10 cellular contexts compared by ENCODE assay signal in the genomic region with DNA sequence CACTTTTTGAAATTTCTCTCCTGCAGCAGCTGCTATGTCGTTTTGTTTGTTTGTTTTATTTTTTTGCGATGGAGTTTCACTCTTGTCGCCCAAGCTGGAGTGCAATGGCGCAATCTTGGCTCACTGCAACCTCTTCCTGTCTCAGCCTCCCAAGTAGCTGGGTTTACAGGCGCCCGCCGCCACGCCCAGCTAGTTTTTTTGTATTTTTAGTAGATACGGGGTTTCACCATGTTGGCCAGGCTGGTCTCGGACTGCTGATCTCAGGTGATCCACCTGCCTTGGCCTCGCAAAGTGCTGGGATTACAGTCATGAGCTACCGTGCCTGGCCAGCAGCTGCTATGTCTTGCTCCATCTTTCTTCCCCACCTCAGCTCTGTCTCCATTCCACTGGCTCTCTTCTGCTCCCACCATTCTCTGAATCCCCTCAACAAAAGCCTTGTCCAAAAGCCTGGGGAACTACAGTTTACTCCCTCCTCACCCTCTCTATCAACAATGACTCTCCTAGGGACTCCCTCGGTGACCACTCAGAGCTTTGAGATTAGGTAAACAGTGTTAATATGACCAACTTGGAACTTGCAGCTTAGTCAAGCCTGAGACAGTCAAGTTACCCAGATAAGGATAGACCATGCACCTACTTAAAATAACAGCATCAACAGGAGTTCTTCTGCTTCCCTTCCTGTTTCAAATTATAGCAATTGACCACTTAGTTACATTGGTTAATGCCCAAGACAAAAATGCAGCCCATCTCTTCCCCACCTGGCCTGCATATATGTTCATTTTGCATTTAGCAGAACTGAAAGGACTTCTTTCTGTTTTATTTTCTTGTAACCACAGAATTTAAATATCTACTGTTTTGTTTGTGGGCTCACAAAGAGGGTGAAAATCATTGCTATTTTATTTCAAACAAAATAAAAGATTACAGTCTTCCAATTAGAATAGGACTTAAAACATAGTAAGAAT.
DNase-seq lines count a peak whose midpoint lies in the region; ATAC-seq and TF ChIP-seq lines count a peak whose summit lies in the region.
"Had no signal": no experiment of that assay in that cellular context is flagged by ENCODE, and none has a peak within 500 bp of the region (broad histone marks: within the 10 kb centered on the region; RNA-seq: fewer than 3 reads in every experiment).

No MANE protein-coding gene starts in this region.

- H3K27me3 Mint-ChIP-seq in activated CD4-positive, alpha-beta T cell treated with anti-CD3 and anti-CD28 coated beads, Interleukin-2, amount 10 ng/mL, durations not matched to agents 24 days and 14 days: no peaks in the 10 kb centered on the region
- no peaks in the 10 kb centered on the region for H3K27me3 Mint-ChIP-seq in stimulated activated memory B cell treated with anti-CD40 and anti-IgM and Interleukin-4, amounts not matched to agents 10 μg/mL and 1 μg/mL and 100 μg/mL, for 72 hours

- peaks cover 14% of the 10 kb centered on the region for H3K36me3 Mint-ChIP-seq in activated CD4-positive, alpha-beta T cell treated with anti-CD3 and anti-CD28 coated beads, Interleukin-2, amount 10 ng/mL, durations not matched to agents 24 days and 14 days (ENCODE audit: low read depth)
- no peaks in the 10 kb centered on the region for H3K36me3 Mint-ChIP-seq in stimulated activated memory B cell treated with anti-CD40 and anti-IgM and Interleukin-4, amounts not matched to agents 10 μg/mL and 1 μg/mL and 100 μg/mL, for 72 hours

- H3K27ac ChIP-seq in Peyer's patch: peak overlapping the region in 2 of 4 donors; percentile 28 to 72
- H3K27ac ChIP-seq: thyroid gland had no signal

- peak overlapping the region; percentile 21 for H3K4me3 Mint-ChIP-seq in activated CD4-positive, alpha-beta T cell treated with anti-CD3 and anti-CD28 coated beads, Interleukin-2, amount 10 ng/mL, durations not matched to agents 24 days and 14 days
- H3K4me3 Mint-ChIP-seq in stimulated activated memory B cell treated with anti-CD40 and anti-IgM and Interleukin-4, amounts not matched to agents 10 μg/mL and 1 μg/mL and 100 μg/mL, for 72 hours: peak overlapping the region; percentile 58

- H3K9me3 ChIP-seq in Peyer's patch: no peaks in the 10 kb centered on the region
- H3K9me3 ChIP-seq: thyroid gland had no signal

- no peak for TF ChIP-seq CTCF in Peyer's patch (IDR thresholded peaks at IDR 0.05)

- H3K4me3 ChIP-seq in Peyer's patch: no peak overlapping the region
- H3K4me3 ChIP-seq: thyroid gland had no signal

- intact Hi-C loops in activated CD4-positive, alpha-beta T cell treated with anti-CD3 and anti-CD28 coated beads, Interleukin-2, amount 10 ng/mL, durations not matched to agents 24 days and 14 days (cut with micrococcal nuclease): no loop called here

- H3K4me1 ChIP-seq in Peyer's patch: no peaks in the 10 kb centered on the region
- H3K4me1 ChIP-seq: thyroid gland had no signal

- peaks cover 61% of the 10 kb centered on the region for H3K4me1 Mint-ChIP-seq in activated CD4-positive, alpha-beta T cell treated with anti-CD3 and anti-CD28 coated beads, Interleukin-2, amount 10 ng/mL, durations not matched to agents 24 days and 14 days
- H3K4me1 Mint-ChIP-seq in stimulated activated memory B cell treated with anti-CD40 and anti-IgM and Interleukin-4, amounts not matched to agents 10 μg/mL and 1 μg/mL and 100 μg/mL, for 72 hours: peaks cover 61% of the 10 kb centered on the region

- H3K27ac Mint-ChIP-seq in activated CD4-positive, alpha-beta T cell treated with anti-CD3 and anti-CD28 coated beads, Interleukin-2, amount 10 ng/mL, durations not matched to agents 24 days and 14 days: peak overlapping the region; percentile 64
- peak overlapping the region; percentile 87 for H3K27ac Mint-ChIP-seq in stimulated activated memory B cell treated with anti-CD40 and anti-IgM and Interleukin-4, amounts not matched to agents 10 μg/mL and 1 μg/mL and 100 μg/mL, for 72 hours

- H3K36me3 ChIP-seq in Peyer's patch: no peaks in the 10 kb centered on the region
- H3K36me3 ChIP-seq: thyroid gland had no signal

- peak; percentile 77 for ATAC-seq in HG02884 (IDR thresholded peaks at IDR 0.05; ENCODE audit: unreplicated experiment)
- peak; percentile 81 for ATAC-seq in stimulated activated memory B cell treated with anti-CD40 and anti-IgM and Interleukin-4, amounts not matched to agents 10 μg/mL and 1 μg/mL and 100 μg/mL, for 72 hours
- ATAC-seq: Panc1 had no signal

- H3K9me3 Mint-ChIP-seq in activated CD4-positive, alpha-beta T cell treated with anti-CD3 and anti-CD28 coated beads, Interleukin-2, amount 10 ng/mL, durations not matched to agents 24 days and 14 days: peaks cover 13% of the 10 kb centered on the region
- H3K9me3 Mint-ChIP-seq in stimulated activated memory B cell treated with anti-CD40 and anti-IgM and Interleukin-4, amounts not matched to agents 10 μg/mL and 1 μg/mL and 100 μg/mL, for 72 hours: peaks cover 2% of the 10 kb centered on the region

- no peaks in the 10 kb centered on the region for H3K27me3 ChIP-seq in Peyer's patch
- H3K27me3 ChIP-seq: thyroid gland had no signal

- DNase-seq in activated CD4-positive, alpha-beta T cell treated with anti-CD3 and anti-CD28 coated beads, Interleukin-2, amount 10 ng/mL, durations not matched to agents 24 days and 14 days: no peak
- DNase-seq in activated CD4-positive, alpha-beta T cell treated with anti-CD3 and anti-CD28 coated beads, Interleukin-2, amount 50 U/mL, for 4 hours: no peak
- peak in 2 of 3 donors; percentile 41 to 52 for DNase-seq in Peyer's patch
- DNase-seq in H4 (ENCODE audit: low spot score): no peak
- no peak for DNase-seq in NCI-H2029 treated with DMSO at 0.1 percent for 48 hours (lab: John Stamatoyannopoulos, UW)
- DNase-seq in cerebellum (ENCODE audit: low spot score): no peak
- DNase-seq: thyroid gland had no signal

- TF ChIP-seq POLR2A in Peyer's patch (IDR thresholded peaks at IDR 0.05): no peak

Comparison
In these comparisons a context has a peak if more than half of its experiments do, and no peak if none do; other contexts are left out.
1. DNase-seq: peak in Peyer's patch (2 of 3); none in activated CD4-positive, alpha-beta T cell treated with anti-CD3 and anti-CD28 coated beads, Interleukin-2, amount 10 ng/mL, durations not matched to agents 24 days and 14 days (single experiment), activated CD4-positive, alpha-beta T cell treated with anti-CD3 and anti-CD28 coated beads, Interleukin-2, amount 50 U/mL, for 4 hours (0 of 2), H4 (single experiment), NCI-H2029 treated with DMSO at 0.1 percent for 48 hours (single experiment) and cerebellum (single experiment).